Comparison of ENCODE assay signal across 16 cellular contexts in genomic region chr17:58498177-58498828, GRCh38. TPM values are rescaled to one million over a fixed set of nuclear protein-coding genes. Genes with fewer than 3 reads are reported as not detected.
DNase-seq lines count a peak whose midpoint lies in the region; ATAC-seq, FAIRE-seq and TF ChIP-seq lines count a peak whose summit lies in the region.
"Had no signal": no experiment of that assay in that cellular context is flagged by ENCODE, and none has a peak within 500 bp of the region (broad histone marks: within the 10 kb centered on the region; RNA-seq: fewer than 3 reads in every experiment).

No MANE protein-coding gene starts in this region.

- H3K36me3 ChIP-seq in K562 (ENCODE audit: control insufficient read depth, insufficient read depth, low read length) = peaks cover 83% of the 10 kb centered on the region
- peaks cover 12% of the 10 kb centered on the region for H3K36me3 ChIP-seq in mucosa of descending colon (ENCODE audit: low read depth)

- no peaks in the 10 kb centered on the region for H3K79me2 ChIP-seq in K562 (ENCODE audit: control insufficient read depth, insufficient read depth, low read length)

- no peaks in the 10 kb centered on the region for H3K9me1 ChIP-seq in K562 (ENCODE audit: control insufficient read depth, insufficient read depth, low read length)

- intact Hi-C loops in K562 (cut with micrococcal nuclease) (no loop called here), mucosa of descending colon (cut with DNase I, micrococcal nuclease) (no loop called here)

- no peak for FAIRE-seq in K562 (lab: Jason Lieb, UNC)
- FAIRE-seq: A204.1, D721Med, H1 had no signal

- BruUV-seq in K562 (replicated peaks; lab: Mats Ljungman, UMichigan) = no TSS peak

- no peak for DNase-seq in activated naive CD4-positive, alpha-beta T cell treated with anti-CD3 and anti-CD28 coated beads, Interleukin-2, amount 50 U/mL, for 72 hours (ENCODE audit: low spot score in 2 of 2)
- DNase-seq in activated naive CD4-positive, alpha-beta T cell (lab: John Stamatoyannopoulos, UW) = no peak
- DNase-seq in K562 (ENCODE audit: extremely low read depth in 1 of 4, low spot score in 3 of 4) (no peak), mucosa of descending colon (no peak), NCI-H1105 treated with DMSO at 0.1 percent for 48 hours (lab: John Stamatoyannopoulos, UW) (no peak)
- DNase-seq in stimulated activated naive B cell treated with anti-CD40 and anti-IgM and Interleukin-4, amounts not matched to agents 10 μg/mL and 1 μg/mL and 100 μg/mL, for 72 hours = no peak
- DNase-seq in stimulated activated CD4-positive, alpha-beta T cell treated with anti-CD3 and anti-CD28 coated beads, Interleukin-2, amount 100 ng/mL, for 48 hours = no peak
- DNase-seq: BE2C; CD4-positive, alpha-beta memory T cell; DMS153; GF-D8 had no signal

- H3K4me1 ChIP-seq in K562 (replicated peaks in 1 of 2; ENCODE audit: control insufficient read depth in 2 of 2, insufficient read depth in 2 of 2, low read length in 2 of 2) = peaks cover 3 to 6% of the 10 kb centered on the region in 2 experiments; a peak in 4 of 5 replicates
- no peaks in the 10 kb centered on the region for H3K4me1 ChIP-seq in mucosa of descending colon (ENCODE audit: low read depth)
- H3K4me1 ChIP-seq: BE2C, HAP-1 had no signal

- no peak overlapping the region for H3K9ac ChIP-seq in K562 (ENCODE audit: insufficient read depth in 1 of 2, low read depth in 2 of 2, low read length in 2 of 2)

- H3K27me3 ChIP-seq in K562 (ENCODE audit: control insufficient read depth in 2 of 2, insufficient read depth in 2 of 2, low read length in 2 of 2) = no peaks in the 10 kb centered on the region
- H3K27me3 ChIP-seq: BE2C had no signal

- peaks cover 10 to 16% of the 10 kb centered on the region in 2 donors for H3K36me3 Mint-ChIP-seq in activated naive CD4-positive, alpha-beta T cell treated with anti-CD3 and anti-CD28 coated beads, Interleukin-2, amount 50 U/mL, for 72 hours
- peaks cover 52 to 66% of the 10 kb centered on the region in 2 donors for H3K36me3 Mint-ChIP-seq in stimulated activated naive B cell treated with anti-CD40 and anti-IgM and Interleukin-4, amounts not matched to agents 10 μg/mL and 1 μg/mL and 100 μg/mL, for 72 hours

- no peak for TF ChIP-seq POLR2A in K562 (conservative IDR thresholded peaks at IDR 0.05)

- no peaks in the 10 kb centered on the region for H4K20me1 ChIP-seq in K562 (replicated peaks; ENCODE audit: control insufficient read depth, insufficient read depth, low read length)

- H3K4me1 Mint-ChIP-seq in stimulated activated naive B cell treated with anti-CD40 and anti-IgM and Interleukin-4, amounts not matched to agents 10 μg/mL and 1 μg/mL and 100 μg/mL, for 72 hours = peaks cover 16 to 29% of the 10 kb centered on the region in 2 donors

- POLR2A ChIA-PET in K562 (lab: Yijun Ruan, JAX) = interaction anchor here (0.8 to 2.0 kb wide), 2 partner anchors 13 to 17 kb away, joined by 3 to 10 read pairs; no protein-coding TSS in a partner anchor

- H2AFZ ChIP-seq in K562 (ENCODE audit: low read depth, low read length) = no peak overlapping the region

- no peak for TF ChIP-seq RAD21 in K562 (CRISPR knock-in tag; conservative IDR thresholded peaks at IDR 0.05 in 1 of 2, IDR thresholded peaks at IDR 0.05 in 1 of 2)

- 97% methylated on average over 3 of the region's 6 CpGs for WGBS in K562 (ENCODE audit: insufficient coverage, low coverage, missing lambda C conversion rate)

- CTCF ChIA-PET in K562 (lab: Yijun Ruan, JAX; ENCODE audit: low intra/inter-chr PET ratio) = no interaction called here

- H3K27ac ChIP-seq in K562 (ENCODE audit: extremely low read depth, low read depth, low read length) = no peak overlapping the region
- H3K27ac ChIP-seq: C4-2B had no signal

- no peak for TF ChIP-seq CTCF in K562 (IDR thresholded peaks at IDR 0.05 in 2 of 3, conservative IDR thresholded peaks at IDR 0.05 in 1 of 3; ENCODE audit: insufficient read depth in 2 of 3, low read depth in 1 of 3, low read length in 3 of 3)
- no peak for TF ChIP-seq CTCF in mucosa of descending colon (IDR thresholded peaks at IDR 0.05)

- TF ChIP-seq EP300 in K562 (IDR thresholded peaks at IDR 0.05; ENCODE audit: low read length) = no peak

- H3K4me3 ChIP-seq in K562 = no peak overlapping the region
- H3K4me3 ChIP-seq in mucosa of descending colon = no peak overlapping the region
- H3K4me3 ChIP-seq: HAP-1 had no signal

- ATAC-seq in activated naive CD4-positive, alpha-beta T cell treated with anti-CD3 and anti-CD28 coated beads, Interleukin-2, amount 50 U/mL, for 72 hours = no peak
- ATAC-seq in K562 (no peak), mucosa of descending colon (peak; percentile 16)
- no peak for ATAC-seq in stimulated activated naive B cell treated with anti-CD40 and anti-IgM and Interleukin-4, amounts not matched to agents 10 μg/mL and 1 μg/mL and 100 μg/mL, for 72 hours (replicated peaks)

- peak overlapping the region; percentile 16 to 79 for H3K27ac Mint-ChIP-seq in activated naive CD4-positive, alpha-beta T cell treated with anti-CD3 and anti-CD28 coated beads, Interleukin-2, amount 50 U/mL, for 72 hours
- peak overlapping the region; percentile 2 for H3K27ac Mint-ChIP-seq in stimulated activated naive B cell treated with anti-CD40 and anti-IgM and Interleukin-4, amounts not matched to agents 10 μg/mL and 1 μg/mL and 100 μg/mL, for 72 hours

- H3K4me3 Mint-ChIP-seq in stimulated activated naive B cell treated with anti-CD40 and anti-IgM and Interleukin-4, amounts not matched to agents 10 μg/mL and 1 μg/mL and 100 μg/mL, for 72 hours = no peak overlapping the region
- H3K4me3 Mint-ChIP-seq: CD4-positive, alpha-beta memory T cell had no signal

- in situ Hi-C loops in K562 (cut with MboI) = no loop called here

- H3K27me3 Mint-ChIP-seq in stimulated activated naive B cell treated with anti-CD40 and anti-IgM and Interleukin-4, amounts not matched to agents 10 μg/mL and 1 μg/mL and 100 μg/mL, for 72 hours = no peaks in the 10 kb centered on the region
- H3K27me3 Mint-ChIP-seq: CD4-positive, alpha-beta memory T cell had no signal

- H3K9me3 ChIP-seq in K562 (replicated peaks; ENCODE audit: control insufficient read depth, insufficient read depth, low read depth, low read length) = no peaks in the 10 kb centered on the region
- no peaks in the 10 kb centered on the region for H3K9me3 ChIP-seq in mucosa of descending colon
- H3K9me3 ChIP-seq: BE2C, HAP-1 had no signal

- H3K9me3 Mint-ChIP-seq in activated naive CD4-positive, alpha-beta T cell treated with anti-CD3 and anti-CD28 coated beads, Interleukin-2, amount 50 U/mL, for 72 hours = no peaks in the 10 kb centered on the region
- no peaks in the 10 kb centered on the region for H3K9me3 Mint-ChIP-seq in stimulated activated naive B cell treated with anti-CD40 and anti-IgM and Interleukin-4, amounts not matched to agents 10 μg/mL and 1 μg/mL and 100 μg/mL, for 72 hours
- H3K9me3 Mint-ChIP-seq: CD4-positive, alpha-beta memory T cell had no signal

- no peak overlapping the region for H3K4me2 ChIP-seq in K562 (ENCODE audit: insufficient read depth, low read length)

TF ChIP-seq in K562, 482 proteins besides CTCF, POLR2A, EP300 and RAD21 (continues in another document):
- peak; percentile 74 for TF ChIP-seq HNRNPK (IDR thresholded peaks at IDR 0.05; ENCODE audit: low read depth, low read length, poor library complexity, severe bottlenecking)

RNA-seq across cellular contexts. Expression of gene HSF5, which starts 10.1 kb away (rescaled TPM):
- 1 to 10 TPM; 2.0 to 3.9 TPM for total RNA-seq in activated naive CD4-positive, alpha-beta T cell treated with anti-CD3 and anti-CD28 coated beads, Interleukin-2, amount 50 U/mL, for 72 hours
- total RNA-seq in K562 (2011; cell fraction: chromatin; rRNA removed; ENCODE audit: low replicate concordance) = 0.07 TPM in 1 of 2 replicates, not detected in the other
- under 0.01 and 0.13 TPM in 2 replicates for total RNA-seq in K562 (2011; cell fraction: nucleolus; rRNA removed)
- total RNA-seq in K562 (2011; cell fraction: nucleoplasm; rRNA removed) = 0.15 TPM in 1 of 2 replicates, not detected in the other
- total RNA-seq in K562 (2014; rRNA removed) (not detected in 2 replicates), K562 (2014; rRNA removed; fragmentation: Illumina TruSeq; extraction: Trizol) (not detected in 2 replicates), K562 (2015; rRNA removed; fragmentation: Illumina TruSeq; extraction: Trizol) (not detected in 2 replicates), K562 (2021) (not detected in 2 replicates), mucosa of descending colon (under 1 TPM in 2 of 3 donors, not detected in 1; 0.07 to 0.09 TPM)
- polyA plus RNA-seq in K562 (2011; rRNA removed) (not detected in 2 replicates), K562 (2014; fragmentation: Illumina TruSeq; extraction: Trizol) (not detected in 2 replicates), K562 (2014; fragmentation: Nextera tagmentation; extraction: Ambion mirVana) (not detected), K562 (2014; rRNA removed) (0.04 TPM in 1 of 2 replicates, not detected in the other)
- not detected in 2 replicates for polyA plus RNA-seq in K562 (2011; cell fraction: cytosol; rRNA removed)
- polyA plus RNA-seq in K562 (2011; cell fraction: nucleus; rRNA removed) = not detected in 2 replicates
- not detected in 2 replicates for polyA plus RNA-seq in K562 (2012)
- not detected in 2 replicates for polyA minus RNA-seq in K562 (2011; rRNA and poly(A)+ RNA removed)
- not detected in 2 replicates for polyA minus RNA-seq in K562 (2011; cell fraction: cytosol; rRNA and poly(A)+ RNA removed)
- polyA minus RNA-seq in K562 (2011; cell fraction: nucleus; rRNA and poly(A)+ RNA removed) = not detected in 2 replicates
- total RNA-seq: H1 had no signal
- polyA plus RNA-seq: H1 had no signal

RNA-seq across cellular contexts. Expression of gene MTMR4, which starts 16.1 kb away (rescaled TPM):
- total RNA-seq in activated naive CD4-positive, alpha-beta T cell treated with anti-CD3 and anti-CD28 coated beads, Interleukin-2, amount 50 U/mL, for 72 hours = 10 to 100 TPM; 55.2 to 73.3 TPM
- 160 and 172 TPM in 2 replicates for total RNA-seq in K562 (2011; cell fraction: chromatin; rRNA removed; ENCODE audit: low replicate concordance)
- total RNA-seq in K562 (2011; cell fraction: nucleolus; rRNA removed) = 62.4 and 79.2 TPM in 2 replicates
- total RNA-seq in K562 (2011; cell fraction: nucleoplasm; rRNA removed) = 88.1 and 88.9 TPM in 2 replicates
- total RNA-seq in K562 (2014; rRNA removed) (28.7 and 40.9 TPM in 2 replicates), K562 (2014; rRNA removed; fragmentation: Illumina TruSeq; extraction: Trizol) (28.4 and 28.5 TPM in 2 replicates), K562 (2015; rRNA removed; fragmentation: Illumina TruSeq; extraction: Trizol) (32.5 and 35.9 TPM in 2 replicates), K562 (2021) (43.7 and 45.7 TPM in 2 replicates), mucosa of descending colon (10 to 100 TPM; 38.9 to 61.9 (median 47.3) TPM)
- polyA plus RNA-seq in K562 (2011; rRNA removed) (44.6 and 57.3 TPM in 2 replicates), K562 (2014; fragmentation: Illumina TruSeq; extraction: Trizol) (25.7 and 29.4 TPM in 2 replicates), K562 (2014; fragmentation: Nextera tagmentation; extraction: Ambion mirVana) (1 to 10 TPM; 8.8 to 9.1 TPM), K562 (2014; rRNA removed) (22.7 and 27.4 TPM in 2 replicates)
- 29.4 and 34.9 TPM in 2 replicates for polyA plus RNA-seq in K562 (2011; cell fraction: cytosol; rRNA removed)
- 111 TPM in 2 replicates for polyA plus RNA-seq in K562 (2011; cell fraction: nucleus; rRNA removed)
- 15.8 and 19.3 TPM in 2 replicates for polyA plus RNA-seq in K562 (2012)
- 86.8 and 126 TPM in 2 replicates for polyA minus RNA-seq in K562 (2011; rRNA and poly(A)+ RNA removed)
- polyA minus RNA-seq in K562 (2011; cell fraction: cytosol; rRNA and poly(A)+ RNA removed) = 29.8 and 38.3 TPM in 2 replicates
- 23.7 and 38.2 TPM in 2 replicates for polyA minus RNA-seq in K562 (2011; cell fraction: nucleus; rRNA and poly(A)+ RNA removed)
